ENCODE assay signal across 8 cellular contexts in the genomic region with DNA sequence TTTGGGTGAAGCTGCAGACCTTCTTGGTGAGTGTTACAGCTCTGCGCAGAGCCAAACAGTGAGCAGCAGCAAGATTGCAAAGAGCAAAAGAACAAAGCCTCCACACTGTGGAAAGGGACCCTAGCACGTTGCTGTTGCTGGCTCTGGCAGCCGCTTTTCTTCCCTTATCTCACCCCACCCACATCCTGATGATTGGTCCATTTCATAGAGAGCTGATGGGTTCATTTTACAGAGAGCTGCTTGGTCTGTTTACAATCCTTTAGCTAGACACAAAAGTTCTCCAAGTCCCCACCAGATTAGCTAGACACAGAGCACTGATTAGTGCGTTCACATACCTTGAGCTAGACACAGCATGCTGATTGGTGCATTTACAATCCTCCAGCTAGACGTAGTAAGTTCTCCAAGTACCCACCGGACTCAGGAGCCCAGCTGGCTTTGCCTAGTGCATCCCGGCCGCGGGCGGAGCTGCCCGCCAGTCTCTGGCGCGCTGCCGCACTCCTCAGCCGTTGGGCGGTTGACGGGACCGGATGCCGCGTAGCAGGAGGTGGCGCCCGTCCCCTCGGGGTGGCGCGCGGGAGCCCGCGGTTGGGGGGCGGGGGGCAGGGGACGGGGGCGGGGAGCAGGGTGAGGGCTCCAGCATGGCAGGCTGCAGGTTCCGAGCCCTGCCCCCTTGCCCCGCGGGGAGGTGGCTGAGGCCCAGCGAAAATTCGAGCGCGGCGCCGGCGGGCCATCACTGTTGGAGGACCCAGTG.
DNase-seq lines count a peak whose midpoint lies in the region; ATAC-seq and TF ChIP-seq lines count a peak whose summit lies in the region.
"Not testable (repeated sequence)": the region's sequence is repeated elsewhere in the genome, so short reads cannot be mapped to it uniquely, and the experiment has no call there.

No MANE protein-coding gene starts in this region.

- H3K27ac ChIP-seq in liver (ENCODE audit: low read depth in 1 of 2, low read length in 2 of 2) (peak overlapping the region; percentile 59 to 65), skin epidermis (peak overlapping the region; percentile 46 to 95 (median 88)), tibial nerve (peak overlapping the region; percentile 85 to 94 (median 88))

- H3K9me3 ChIP-seq in liver (ENCODE audit: control insufficient read depth in 4 of 4, low read length in 3 of 4); tibial nerve: not testable (repeated sequence)

- not testable (repeated sequence) for H3K4me1 ChIP-seq in liver (ENCODE audit: control insufficient read depth in 4 of 4, insufficient read depth in 4 of 4, low read length in 3 of 4); tibial nerve

- H3K9ac ChIP-seq in liver (ENCODE audit: low read depth in 1 of 2, low read length in 2 of 2) = not testable (repeated sequence)

- ATAC-seq in HG03025 (IDR thresholded peaks at IDR 0.05; ENCODE audit: low FRiP score, unreplicated experiment) = peak; percentile 41

- not testable (repeated sequence) for H3K36me3 ChIP-seq in liver (ENCODE audit: control insufficient read depth in 4 of 4, insufficient read depth in 3 of 4, low read depth in 1 of 4, low read length in 3 of 4); tibial nerve

- DNase-seq in GM12864 (ENCODE audit: low read depth) (peak; percentile 24), SK-N-DZ (ENCODE audit: low spot score) (peak; percentile 45), epithelial cell of esophagus (ENCODE audit: low read depth) (peak; percentile 64), tibial nerve (ENCODE audit: low spot score in 2 of 2) (peak; percentile 16 to 28)
- peak; percentile 54 to 72 for DNase-seq in activated T-helper 1 cell treated with anti-CD3 and anti-CD28 coated beads, Interleukin-2, amount 50 U/mL, for 16 hours (ENCODE audit: low read depth in 1 of 2, low spot score in 1 of 2)

- WGBS in liver = 0% methylated on average over 24 of the region's 41 CpGs
- 0% methylated on average over 3 of the region's 41 CpGs for WGBS in tibial nerve, 2 donors

- TF ChIP-seq RAD21 in liver (IDR thresholded peaks at IDR 0.05) = not testable (repeated sequence)

- peak; percentile 20 to 44 for TF ChIP-seq POLR2A in tibial nerve (IDR thresholded peaks at IDR 0.05)

- H3K27me3 ChIP-seq in liver (ENCODE audit: control insufficient read depth in 4 of 4, insufficient read depth in 4 of 4, low read length in 3 of 4); tibial nerve: not testable (repeated sequence)

- peak in 1 of 2 donors; percentile 71 for TF ChIP-seq EP300 in tibial nerve (IDR thresholded peaks at IDR 0.05)

- TF ChIP-seq CTCF in GM12864 (IDR thresholded peaks at IDR 0.05; ENCODE audit: low read depth, low read length, missing control alignments); epithelial cell of esophagus (IDR thresholded peaks at IDR 0.05; ENCODE audit: insufficient read depth, low read depth, low read length, missing control alignments); liver (IDR thresholded peaks at IDR 0.05; ENCODE audit: low read depth, low read length, missing input control): not testable (repeated sequence)
- peak in 1 of 5 experiments; percentile 19 for TF ChIP-seq CTCF in tibial nerve (IDR thresholded peaks at IDR 0.05)

- H3K4me3 ChIP-seq in GM12864 (ENCODE audit: low read depth, low read length) = peak overlapping the region; percentile 39
- H3K4me3 ChIP-seq in epithelial cell of esophagus (ENCODE audit: low read length) = peak overlapping the region; percentile 35
- peak overlapping the region in 1 of 3 donors; percentile 39 for H3K4me3 ChIP-seq in liver (ENCODE audit: low read depth in 1 of 3, low read length in 3 of 3)
- peak overlapping the region; percentile 40 to 59 (median 53) for H3K4me3 ChIP-seq in skin epidermis
- H3K4me3 ChIP-seq in tibial nerve = peak overlapping the region; percentile 51 to 65 (median 54)

TF ChIP-seq in liver, 16 proteins besides CTCF, POLR2A, EP300 and RAD21:
- TF ChIP-seq YY1 (IDR thresholded peaks at IDR 0.05) (peak; percentile 43), RXRA (IDR thresholded peaks at IDR 0.05) (peak in 1 of 2 donors; percentile 9), REST (IDR thresholded peaks at IDR 0.05) (peak; percentile 38), TAF1 (conservative IDR thresholded peaks at IDR 0.05) (peak; percentile 26)
